Comparison of ENCODE assay signal across 1 cellular context in genomic region chr5:142297786-142298185, GRCh38. TPM values are rescaled to one million over a fixed set of nuclear protein-coding genes. Genes with fewer than 3 reads are reported as not detected.
"Had no signal": no experiment of that assay in that cellular context is flagged by ENCODE, and none has a peak within 500 bp of the region (broad histone marks: within the 10 kb centered on the region; RNA-seq: fewer than 3 reads in every experiment).

No MANE protein-coding gene starts in this region.

RNA-seq across cellular contexts. Expression of gene SPRY4, which starts 27.0 kb away (rescaled TPM):
- polyA plus RNA-seq: naive thymus-derived CD4-positive, alpha-beta T cell had no signal
